In the genomic region with DNA sequence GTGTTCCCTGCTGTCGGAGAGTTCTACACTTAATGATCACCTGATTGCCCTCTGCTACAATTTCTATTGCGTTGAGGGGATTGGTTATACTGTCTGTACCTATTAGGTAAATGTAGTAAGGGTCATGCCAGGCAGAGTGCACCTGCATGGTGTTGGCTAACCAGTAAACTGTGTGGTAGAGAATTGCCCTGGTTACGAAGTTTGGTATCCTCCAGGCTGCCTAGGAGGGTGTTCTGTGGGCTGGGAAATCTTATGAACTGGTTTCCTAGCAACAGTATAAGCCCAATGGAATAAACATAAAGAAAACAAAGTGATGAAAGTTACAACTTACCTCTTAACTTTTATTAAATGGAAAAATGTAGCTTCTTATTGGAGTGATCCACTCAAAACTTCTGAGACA, we compare ENCODE assay signal across 8 cellular contexts. TPM values are rescaled to one million over a fixed set of nuclear protein-coding genes. Genes with fewer than 3 reads are reported as not detected.
A peak's percentile ranks its signal among the peaks of the same experiment; 100 is the strongest.
DNase-seq lines count a peak whose midpoint lies in the region; ATAC-seq and TF ChIP-seq lines count a peak whose summit lies in the region.

No MANE protein-coding gene starts in this region.

- H3K9me3 ChIP-seq in OCI-LY7 (ENCODE audit: low read length): no peaks in the 10 kb centered on the region
- peaks cover 3% of the 10 kb centered on the region for H3K9me3 ChIP-seq in mucosa of descending colon

- peak overlapping the region; percentile 98 for H3K27ac Mint-ChIP-seq in chondrocyte (ENCODE audit: unreplicated experiment)

- no peaks in the 10 kb centered on the region for H4K20me1 ChIP-seq in OCI-LY7 (ENCODE audit: insufficient read depth, low read length)

- no peak overlapping the region for H2AFZ ChIP-seq in OCI-LY7 (ENCODE audit: low read length)

- H3K4me3 Mint-ChIP-seq in chondrocyte (ENCODE audit: unreplicated experiment): peak overlapping the region; percentile 88

- intact Hi-C loops in OCI-LY7 (cut with micrococcal nuclease; ENCODE audit: unreplicated experiment): loop anchor here (10.0 kb wide), 1 partner anchor 477 kb away; the partner anchor contains the start of gene MRPS35
- intact Hi-C loops in mucosa of descending colon (cut with DNase I, micrococcal nuclease): no loop called here

- peak overlapping the region; percentile 72 for H3K4me3 ChIP-seq in GM12864 (ENCODE audit: low read depth, low read length)
- peak overlapping the region; percentile 83 for H3K4me3 ChIP-seq in OCI-LY7 (ENCODE audit: low read depth, low read length, poor library complexity, severe bottlenecking)
- no peak overlapping the region for H3K4me3 ChIP-seq in mucosa of descending colon

- peaks cover 24% of the 10 kb centered on the region for H3K4me1 Mint-ChIP-seq in chondrocyte (ENCODE audit: low read depth)

- H3K4me2 ChIP-seq in OCI-LY7 (ENCODE audit: low read length): peak overlapping the region; percentile 82

- no peak overlapping the region for H3K27ac ChIP-seq in OCI-LY7 (ENCODE audit: low read depth, low read length, poor library complexity, severe bottlenecking)

- no peak for DNase-seq in GM12864 (ENCODE audit: low read depth)
- no peak for DNase-seq in OCI-LY7 (ENCODE audit: low spot score)
- no peak for DNase-seq in chondrocyte (ENCODE audit: low spot score)
- no peak for DNase-seq in mucosa of descending colon
- no peak for DNase-seq in putamen (ENCODE audit: low spot score)

- no peak for TF ChIP-seq CTCF in GM12864 (IDR thresholded peaks at IDR 0.05; ENCODE audit: low read depth, low read length, missing control alignments)
- TF ChIP-seq CTCF in OCI-LY7 (conservative IDR thresholded peaks at IDR 0.05; ENCODE audit: low read length): no peak
- TF ChIP-seq CTCF in chondrocyte (IDR thresholded peaks at IDR 0.05): no peak
- no peak for TF ChIP-seq CTCF in mucosa of descending colon (IDR thresholded peaks at IDR 0.05)

- peaks cover 2% of the 10 kb centered on the region for H3K36me3 Mint-ChIP-seq in chondrocyte (ENCODE audit: low read depth)

- ATAC-seq in mucosa of descending colon (peak; percentile 45), GM21367 (IDR thresholded peaks at IDR 0.05; ENCODE audit: unreplicated experiment) (no peak), GM21723 (IDR thresholded peaks at IDR 0.05; ENCODE audit: unreplicated experiment) (no peak), GM19035 (IDR thresholded peaks at IDR 0.05; ENCODE audit: unreplicated experiment) (no peak)

- no peaks in the 10 kb centered on the region for H3K27me3 Mint-ChIP-seq in chondrocyte (ENCODE audit: low read depth)

- peaks cover 23% of the 10 kb centered on the region for H3K9me3 Mint-ChIP-seq in chondrocyte (ENCODE audit: low read depth)

- BruUV-seq in OCI-LY7 (replicated peaks; lab: Mats Ljungman, UMichigan): no TSS peak

- CTCF ChIA-PET in OCI-LY7 (lab: Charles Lee; ENCODE audit: unreplicated experiment): no interaction called here

- POLR2A ChIA-PET in OCI-LY7 (lab: Charles Lee): interaction anchor here (0.6 to 0.7 kb wide), 2 partner anchors 31 to 240 kb away, joined by 3 read pairs; no protein-coding TSS in a partner anchor

- H3K4me1 ChIP-seq in OCI-LY7 (ENCODE audit: insufficient read depth, low read length, poor library complexity, severe bottlenecking): peaks cover 15% of the 10 kb centered on the region
- peaks cover 6% of the 10 kb centered on the region for H3K4me1 ChIP-seq in mucosa of descending colon (ENCODE audit: low read depth)

- no peaks in the 10 kb centered on the region for H3K9me2 ChIP-seq in OCI-LY7 (ENCODE audit: insufficient read depth, low read length)

- H3K79me2 ChIP-seq in OCI-LY7 (ENCODE audit: insufficient read depth, low read depth, low read length): peaks cover 34% of the 10 kb centered on the region; the same call in 1 of the 2 replicates

- H3K36me3 ChIP-seq in OCI-LY7 (ENCODE audit: insufficient read depth, low read length) (peaks cover 4% of the 10 kb centered on the region; the same call in 1 of the 2 replicates), mucosa of descending colon (ENCODE audit: low read depth) (no peaks in the 10 kb centered on the region)

RNA-seq across cellular contexts. Expression of gene CCDC91, which starts 1.4 kb away (rescaled TPM):
- 15.8 and 17.7 TPM in 2 replicates for total RNA-seq in OCI-LY7 (2014; rRNA removed; shearing (Covaris generic))
- total RNA-seq in OCI-LY7 (2022) (23.8 and 26.2 TPM in 2 replicates), chondrocyte (17.7 to 21.1 TPM (median 18.5 TPM) in 3 replicates), mucosa of descending colon (10 to 100 TPM; 25.0 to 42.5 (median 27.8) TPM)
